Comparison of ENCODE assay signal across 32 cellular contexts in the genomic region with DNA sequence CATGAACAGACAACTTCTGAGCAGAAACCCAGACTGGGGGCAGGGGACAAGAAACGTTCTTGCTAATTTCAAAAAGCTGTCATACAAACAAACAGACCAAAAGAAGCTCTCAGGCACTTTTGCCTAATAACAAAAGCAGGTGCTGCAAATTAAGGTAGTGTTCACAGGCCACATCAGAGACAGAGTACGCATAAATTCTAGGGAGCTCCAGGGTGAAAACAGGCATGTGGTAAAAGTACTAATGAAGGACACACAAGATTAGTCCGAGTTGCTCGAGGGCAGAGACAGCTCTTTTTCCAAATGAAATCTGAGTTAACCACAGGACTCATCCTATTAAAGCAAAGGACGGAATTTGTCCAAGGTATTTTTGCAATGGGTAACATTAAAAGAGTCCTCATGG.
DNase-seq lines count a peak whose midpoint lies in the region; ATAC-seq and TF ChIP-seq lines count a peak whose summit lies in the region.
"Had no signal": no experiment of that assay in that cellular context is flagged by ENCODE, and none has a peak within 500 bp of the region (broad histone marks: within the 10 kb centered on the region; RNA-seq: fewer than 3 reads in every experiment).

No MANE protein-coding gene starts in this region.

- H3K18ac ChIP-seq in trophoblast cell (ENCODE audit: low read length): no peak overlapping the region

- no peaks in the 10 kb centered on the region for H3K27me3 ChIP-seq in fibroblast of lung (ENCODE audit: control insufficient read depth, insufficient read depth, low read length)
- no peaks in the 10 kb centered on the region for H3K27me3 ChIP-seq in trophoblast cell (ENCODE audit: insufficient read depth, low read length)
- H3K27me3 ChIP-seq: ovary had no signal

- no peak overlapping the region for H3K4me3 ChIP-seq in fibroblast of lung (replicated peaks in 1 of 4; ENCODE audit: control extremely low read depth in 1 of 4, insufficient read depth in 1 of 4, low read depth in 3 of 4, low read length in 4 of 4)
- H3K4me3 ChIP-seq in trophoblast cell (ENCODE audit: low read depth, low read length): no peak overlapping the region
- H3K4me3 ChIP-seq: coronary artery, GM23248, ovary, skin epidermis had no signal

- no peak overlapping the region for H2BK5ac ChIP-seq in trophoblast cell (ENCODE audit: low read depth, low read length, poor library complexity)

- no peaks in the 10 kb centered on the region for H3K36me3 ChIP-seq in fibroblast of lung (ENCODE audit: control insufficient read depth, insufficient read depth, low read length)
- no peaks in the 10 kb centered on the region for H3K36me3 ChIP-seq in trophoblast cell (ENCODE audit: control insufficient read depth in 1 of 2, insufficient read depth in 2 of 2, low read length in 2 of 2)
- H3K36me3 ChIP-seq: ovary had no signal

- no peak overlapping the region for H3K14ac ChIP-seq in trophoblast cell (ENCODE audit: low read length)

- no peak overlapping the region for H3K4ac ChIP-seq in trophoblast cell (ENCODE audit: low read depth, low read length)

- TF ChIP-seq CTCF in fibroblast of lung (conservative IDR thresholded peaks at IDR 0.05 in 1 of 2, IDR thresholded peaks at IDR 0.05 in 1 of 2; ENCODE audit: low read depth in 1 of 2, low read length in 2 of 2) (no peak), progenitor cell of endocrine pancreas (IDR thresholded peaks at IDR 0.05; ENCODE audit: unreplicated experiment) (no peak), WTC11 (IDR thresholded peaks at IDR 0.05) (no peak)

- no peak overlapping the region for H3K23ac ChIP-seq in trophoblast cell (ENCODE audit: low read length)

- DNase-seq in NCI-H2107 treated with DMSO at 0.1 percent for 48 hours (lab: John Stamatoyannopoulos, UW; ENCODE audit: unreplicated experiment) (peak; percentile 65), NCI-H2107 (lab: John Stamatoyannopoulos, UW) (no peak), NCI-H526 treated with DMSO at 0.1 percent for 48 hours (lab: John Stamatoyannopoulos, UW) (peak; percentile 79), fibroblast of lung (ENCODE audit: low read depth in 2 of 2) (no peak), trophoblast cell (no peak), progenitor cell of endocrine pancreas (ENCODE audit: low spot score, unreplicated experiment) (no peak), WTC11 (ENCODE audit: low spot score) (no peak)
- no peak for DNase-seq in activated CD8-positive, alpha-beta memory T cell treated with anti-CD3 and anti-CD28 coated beads, Interleukin-2, amount 10 ng/mL, durations not matched to agents 7 days and 5 days
- DNase-seq: activated CD4-positive, alpha-beta T cell treated with anti-CD3 and anti-CD28 coated beads, Interleukin-2, amount 50 U/mL, for 4 hours; activated naive CD4-positive, alpha-beta T cell; activated naive CD8-positive, alpha-beta T cell treated with anti-CD3 and anti-CD28 coated beads, Interleukin-2, amount 50 U/mL, for 24 hours; COR-L47; effector CD8-positive, alpha-beta T cell; erythroblast; HFFc6; kidney; naive thymus-derived CD8-positive, alpha-beta T cell; NCI-H1048; NCI-H1930; NCI-H345; NK-92 treated with Interleukin-12 subunit alpha and Interleukin-12 subunit beta, amount 100 ng/mL, for 24 hours; ovary; PC-3; SK-N-SH; stimulated activated naive CD4-positive, alpha-beta T cell had no signal

- no peak overlapping the region for H3K4me3 Mint-ChIP-seq in activated CD8-positive, alpha-beta memory T cell treated with anti-CD3 and anti-CD28 coated beads, Interleukin-2, amount 10 ng/mL, durations not matched to agents 7 days and 5 days
- H3K4me3 Mint-ChIP-seq in progenitor cell of endocrine pancreas (ENCODE audit: low read depth): no peak overlapping the region
- no peak overlapping the region for H3K4me3 Mint-ChIP-seq in WTC11
- H3K4me3 Mint-ChIP-seq: activated naive CD8-positive, alpha-beta T cell treated with anti-CD3 and anti-CD28 coated beads, Interleukin-2, amount 50 U/mL, for 24 hours; HFFc6; IgD-negative memory B cell; naive thymus-derived CD8-positive, alpha-beta T cell; T-helper 1 cell treated with Interleukin-12 subunit alpha and Interleukin-12 subunit beta and Interleukin-4 antibody, amounts not matched to agents 30 μg/mL and 1 μg/mL, for 36 hours had no signal

- H2AFZ ChIP-seq in fibroblast of lung (ENCODE audit: low read length) (no peak overlapping the region), trophoblast cell (ENCODE audit: insufficient read depth, low read length, poor library complexity) (no peak overlapping the region)
- H2AFZ ChIP-seq: GM23248 had no signal

- no peaks in the 10 kb centered on the region for H3K36me3 Mint-ChIP-seq in activated CD8-positive, alpha-beta memory T cell treated with anti-CD3 and anti-CD28 coated beads, Interleukin-2, amount 10 ng/mL, durations not matched to agents 7 days and 5 days
- H3K36me3 Mint-ChIP-seq in progenitor cell of endocrine pancreas (ENCODE audit: insufficient read depth): no peaks in the 10 kb centered on the region
- H3K36me3 Mint-ChIP-seq in WTC11: no peaks in the 10 kb centered on the region
- H3K36me3 Mint-ChIP-seq: IgD-negative memory B cell; naive thymus-derived CD8-positive, alpha-beta T cell had no signal

- no peak overlapping the region for H2AK5ac ChIP-seq in trophoblast cell (ENCODE audit: low read length)

- no peak overlapping the region for H4K12ac ChIP-seq in trophoblast cell (ENCODE audit: low read depth, low read length)

- no peak overlapping the region for H2BK12ac ChIP-seq in trophoblast cell (ENCODE audit: low read length)

- no peak overlapping the region for H3K27ac ChIP-seq in fibroblast of lung (ENCODE audit: insufficient read depth, low read length)
- no peak overlapping the region for H3K27ac ChIP-seq in trophoblast cell (ENCODE audit: low read depth, low read length)
- H3K27ac ChIP-seq: 22Rv1, C4-2B, coronary artery, GM23248, ovary, skin epidermis had no signal

- H3K79me2 ChIP-seq in fibroblast of lung (ENCODE audit: control insufficient read depth, insufficient read depth, low read length) (no peaks in the 10 kb centered on the region), trophoblast cell (ENCODE audit: control insufficient read depth, insufficient read depth, low read length, poor library complexity) (no peaks in the 10 kb centered on the region)

- peaks cover 3% of the 10 kb centered on the region for H3K27me3 Mint-ChIP-seq in activated CD8-positive, alpha-beta memory T cell treated with anti-CD3 and anti-CD28 coated beads, Interleukin-2, amount 10 ng/mL, durations not matched to agents 7 days and 5 days
- H3K27me3 Mint-ChIP-seq in progenitor cell of endocrine pancreas: peaks cover 3% of the 10 kb centered on the region
- H3K27me3 Mint-ChIP-seq in WTC11 (ENCODE audit: low read depth): peaks cover 7% of the 10 kb centered on the region
- H3K27me3 Mint-ChIP-seq: IgD-negative memory B cell had no signal

- no peak for ATAC-seq in activated CD8-positive, alpha-beta memory T cell treated with anti-CD3 and anti-CD28 coated beads, Interleukin-2, amount 10 ng/mL, durations not matched to agents 7 days and 5 days
- ATAC-seq in WTC11: no peak
- ATAC-seq: activated naive CD8-positive, alpha-beta T cell treated with anti-CD3 and anti-CD28 coated beads, Interleukin-2, amount 50 U/mL, for 24 hours; naive thymus-derived CD8-positive, alpha-beta T cell; PC-3 had no signal

- no peaks in the 10 kb centered on the region for H3K79me1 ChIP-seq in trophoblast cell (ENCODE audit: low read length)

- CTCF ChIA-PET in activated CD8-positive, alpha-beta memory T cell treated with anti-CD3 and anti-CD28 coated beads, Interleukin-2, amount 10 ng/mL, durations not matched to agents 7 days and 5 days (lab: Charles Lee): no interaction called here
- CTCF ChIA-PET in WTC11 (lab: Charles Lee): interaction anchor here (0.6 to 1.7 kb wide), 7 partner anchors 9 to 211 kb away, joined by 3 to 13 read pairs (median 4); a partner anchor contains a TSS

- H3K9ac ChIP-seq in fibroblast of lung (ENCODE audit: insufficient read depth, low read length) (no peak overlapping the region), trophoblast cell (ENCODE audit: low read length) (no peak overlapping the region)
- H3K9ac ChIP-seq: GM23248, SK-N-SH had no signal

- no peak overlapping the region for H3K27ac Mint-ChIP-seq in activated CD8-positive, alpha-beta memory T cell treated with anti-CD3 and anti-CD28 coated beads, Interleukin-2, amount 10 ng/mL, durations not matched to agents 7 days and 5 days
- H3K27ac Mint-ChIP-seq in progenitor cell of endocrine pancreas: no peak overlapping the region
- no peak overlapping the region for H3K27ac Mint-ChIP-seq in WTC11
- H3K27ac Mint-ChIP-seq: activated naive CD8-positive, alpha-beta T cell treated with anti-CD3 and anti-CD28 coated beads, Interleukin-2, amount 50 U/mL, for 24 hours; HFFc6; IgD-negative memory B cell; naive thymus-derived CD8-positive, alpha-beta T cell; T-helper 1 cell treated with Interleukin-12 subunit alpha and Interleukin-12 subunit beta and Interleukin-4 antibody, amounts not matched to agents 30 μg/mL and 1 μg/mL, for 36 hours had no signal

- POLR2A ChIA-PET in WTC11 (lab: Charles Lee): no interaction called here

- H4K8ac ChIP-seq in trophoblast cell (ENCODE audit: low read depth, low read length): no peak overlapping the region

- no CpG with 5 or more reads among the region's 5 CpGs for WGBS in trophoblast cell (ENCODE audit: extremely low coverage, insufficient coverage, insufficient read length)

- H3K4me2 ChIP-seq in fibroblast of lung (ENCODE audit: extremely low read depth, insufficient read depth, low read length): peak overlapping the region; percentile 30
- peak overlapping the region; percentile 2 for H3K4me2 ChIP-seq in trophoblast cell (ENCODE audit: low read length)
- H3K4me2 ChIP-seq: SK-N-SH had no signal

- H4K91ac ChIP-seq in trophoblast cell (ENCODE audit: low read depth, low read length): no peak overlapping the region

- H3K9me3 Mint-ChIP-seq in activated CD8-positive, alpha-beta memory T cell treated with anti-CD3 and anti-CD28 coated beads, Interleukin-2, amount 10 ng/mL, durations not matched to agents 7 days and 5 days (ENCODE audit: low read depth): peaks cover 2% of the 10 kb centered on the region
- H3K9me3 Mint-ChIP-seq in progenitor cell of endocrine pancreas (ENCODE audit: low read depth) (peaks cover 2% of the 10 kb centered on the region), WTC11 (no peaks in the 10 kb centered on the region)
- H3K9me3 Mint-ChIP-seq: activated naive CD8-positive, alpha-beta T cell treated with anti-CD3 and anti-CD28 coated beads, Interleukin-2, amount 50 U/mL, for 24 hours; HFFc6; IgD-negative memory B cell; T-helper 1 cell treated with Interleukin-12 subunit alpha and Interleukin-12 subunit beta and Interleukin-4 antibody, amounts not matched to agents 30 μg/mL and 1 μg/mL, for 36 hours had no signal

- H2BK120ac ChIP-seq in trophoblast cell (ENCODE audit: insufficient read depth, low read length, poor library complexity): no peak overlapping the region

- H3K9me3 ChIP-seq in fibroblast of lung (ENCODE audit: control insufficient read depth, insufficient read depth, low read depth, low read length) (no peaks in the 10 kb centered on the region), trophoblast cell (ENCODE audit: insufficient read depth, low read depth, low read length) (no peaks in the 10 kb centered on the region)
- H3K9me3 ChIP-seq: ovary, SK-N-SH had no signal

- H3K4me1 ChIP-seq in fibroblast of lung (ENCODE audit: control insufficient read depth, extremely low read depth, insufficient read depth, low read length): peaks cover 2% of the 10 kb centered on the region
- H3K4me1 ChIP-seq in trophoblast cell (ENCODE audit: control insufficient read depth in 1 of 2, insufficient read depth in 2 of 2, low read length in 2 of 2): peaks cover 1 to 2% of the 10 kb centered on the region in 2 experiments

- no peaks in the 10 kb centered on the region for H4K20me1 ChIP-seq in fibroblast of lung (ENCODE audit: control insufficient read depth, extremely low read depth, insufficient read depth, low read length)

- H3K4me1 Mint-ChIP-seq in activated CD8-positive, alpha-beta memory T cell treated with anti-CD3 and anti-CD28 coated beads, Interleukin-2, amount 10 ng/mL, durations not matched to agents 7 days and 5 days: no peaks in the 10 kb centered on the region
- H3K4me1 Mint-ChIP-seq in progenitor cell of endocrine pancreas (ENCODE audit: low read depth) (peaks cover 5% of the 10 kb centered on the region), WTC11 (peaks cover 45% of the 10 kb centered on the region)
- H3K4me1 Mint-ChIP-seq: activated naive CD8-positive, alpha-beta T cell treated with anti-CD3 and anti-CD28 coated beads, Interleukin-2, amount 50 U/mL, for 24 hours; IgD-negative memory B cell had no signal

Comparison
In these comparisons a context has a peak if more than half of its experiments do, and no peak if none do; other contexts are left out.
1. DNase-seq: peak in NCI-H2107 treated with DMSO at 0.1 percent for 48 hours (single experiment) and NCI-H526 treated with DMSO at 0.1 percent for 48 hours (single experiment); none in NCI-H2107 (single experiment), fibroblast of lung (0 of 2), trophoblast cell (0 of 2), activated CD8-positive, alpha-beta memory T cell treated with anti-CD3 and anti-CD28 coated beads, Interleukin-2, amount 10 ng/mL, durations not matched to agents 7 days and 5 days (single experiment), progenitor cell of endocrine pancreas (single experiment) and WTC11 (single experiment).